1 cellular context compared by ENCODE assay signal in the genomic region with DNA sequence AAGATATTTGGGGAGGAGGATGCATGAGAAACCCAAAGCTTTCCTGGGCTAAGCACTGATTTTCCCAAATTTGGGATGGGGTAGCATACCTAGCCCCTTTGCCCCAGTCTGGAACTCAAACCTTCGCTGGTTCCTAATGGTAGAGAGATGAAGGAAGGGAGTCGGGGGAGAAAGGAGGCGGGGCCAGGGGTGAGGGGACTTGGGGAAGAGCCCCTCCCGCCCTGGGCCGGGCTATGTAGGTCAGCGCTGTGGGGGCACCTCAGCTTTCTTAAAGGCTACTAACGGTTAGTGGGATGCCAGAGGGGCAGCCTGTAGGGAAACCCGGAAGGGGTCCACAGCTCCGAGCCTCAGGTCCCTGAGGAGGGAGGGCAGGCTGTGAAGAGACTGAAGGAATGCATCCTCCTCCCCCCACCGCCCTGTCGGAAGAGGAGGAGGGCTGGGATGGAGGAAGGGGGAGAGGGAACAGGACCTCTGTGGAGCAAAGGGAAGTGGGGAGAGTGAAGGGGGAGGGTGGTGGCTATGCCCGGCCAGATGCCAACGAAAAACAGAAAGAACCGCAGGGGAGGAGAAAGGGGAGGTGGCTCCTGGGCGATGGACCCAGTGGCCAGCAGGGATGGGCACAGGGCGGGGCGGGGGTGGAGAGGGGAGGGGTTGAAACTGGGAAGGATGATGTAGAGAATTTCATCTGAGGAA.
TF ChIP-seq lines count a peak whose summit lies in the region.

No MANE protein-coding gene starts in this region.

TF ChIP-seq in H1, 55 proteins besides CTCF, POLR2A, EP300 and RAD21:
- TF ChIP-seq, protein P1, sequence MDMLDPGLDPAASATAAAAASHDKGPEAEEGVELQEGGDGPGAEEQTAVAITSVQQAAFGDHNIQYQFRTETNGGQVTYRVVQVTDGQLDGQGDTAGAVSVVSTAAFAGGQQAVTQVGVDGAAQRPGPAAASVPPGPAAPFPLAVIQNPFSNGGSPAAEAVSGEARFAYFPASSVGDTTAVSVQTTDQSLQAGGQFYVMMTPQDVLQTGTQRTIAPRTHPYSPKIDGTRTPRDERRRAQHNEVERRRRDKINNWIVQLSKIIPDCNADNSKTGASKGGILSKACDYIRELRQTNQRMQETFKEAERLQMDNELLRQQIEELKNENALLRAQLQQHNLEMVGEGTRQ (IDR thresholded peaks at IDR 0.05; ENCODE audit: low read length), result no peak
- TF ChIP-seq RFX5 (IDR thresholded peaks at IDR 0.05; ENCODE audit: borderline replicate concordance, low read depth, low read length) (0 out of 2 replicates have a peak, but pooled peaks have one; percentile 21), HDAC2 (IDR thresholded peaks at IDR 0.05; ENCODE audit: borderline replicate concordance in 1 of 2, low read depth in 2 of 2, low read length in 2 of 2) (0 out of 4 replicates have a peak, but pooled peaks of 1 of the 2 experiments have one; percentile 37), GABPA (IDR thresholded peaks at IDR 0.05; ENCODE audit: borderline replicate concordance, insufficient read depth, low read length) (no peak), CTBP2 (IDR thresholded peaks at IDR 0.05; ENCODE audit: borderline replicate concordance, insufficient read depth, insufficient read length, low read length) (peak; percentile 93), MAFK (IDR thresholded peaks at IDR 0.05; ENCODE audit: low read depth, low read length) (no peak), RBBP5 (IDR thresholded peaks at IDR 0.05; ENCODE audit: borderline replicate concordance, low read depth, low read length) (peak; percentile 55; the same call in 1 of the 2 replicates), SIN3A (conservative IDR thresholded peaks at IDR 0.05 in 1 of 2, IDR thresholded peaks at IDR 0.05 in 1 of 2; ENCODE audit: low read depth in 1 of 2, low read length in 2 of 2) (peak; percentile 53 to 70; a peak in 2 of 4 replicates), KDM4A (IDR thresholded peaks at IDR 0.05; ENCODE audit: low read depth, low read length, severe bottlenecking) (peak; percentile 49), PHF8 (conservative IDR thresholded peaks at IDR 0.05; ENCODE audit: low read depth, low read length) (no peak), EGR1 (IDR thresholded peaks at IDR 0.05; ENCODE audit: borderline replicate concordance, low read depth, low read length) (peak; percentile 70), TAF1 (IDR thresholded peaks at IDR 0.05; ENCODE audit: low read depth, low read length) (0 out of 2 replicates have a peak, but pooled peaks have one; percentile 19), TBP (IDR thresholded peaks at IDR 0.05; ENCODE audit: low read depth, low read length) (no peak), KDM1A (IDR thresholded peaks at IDR 0.05; ENCODE audit: borderline replicate concordance, low read length) (no peak), RNF2 (IDR thresholded peaks at IDR 0.05; ENCODE audit: borderline replicate concordance, low read depth, low read length, missing control alignments, poor library complexity, severe bottlenecking) (no peak), SP1 (IDR thresholded peaks at IDR 0.05; ENCODE audit: low read depth, low read length) (peak; percentile 71; the same call in 1 of the 2 replicates), TEAD4 (IDR thresholded peaks at IDR 0.05; ENCODE audit: low read depth, low read length) (peak; percentile 56; the same call in 1 of the 2 replicates), JUND (IDR thresholded peaks at IDR 0.05; ENCODE audit: low read length) (no peak), ASH2L (IDR thresholded peaks at IDR 0.05; ENCODE audit: low read length) (no peak), TCF12 (IDR thresholded peaks at IDR 0.05; ENCODE audit: low read depth, low read length) (no peak), YY1 (IDR thresholded peaks at IDR 0.05; ENCODE audit: low read depth, low read length) (peak; percentile 35; the same call in 1 of the 2 replicates)
- TF ChIP-seq, protein P2, sequence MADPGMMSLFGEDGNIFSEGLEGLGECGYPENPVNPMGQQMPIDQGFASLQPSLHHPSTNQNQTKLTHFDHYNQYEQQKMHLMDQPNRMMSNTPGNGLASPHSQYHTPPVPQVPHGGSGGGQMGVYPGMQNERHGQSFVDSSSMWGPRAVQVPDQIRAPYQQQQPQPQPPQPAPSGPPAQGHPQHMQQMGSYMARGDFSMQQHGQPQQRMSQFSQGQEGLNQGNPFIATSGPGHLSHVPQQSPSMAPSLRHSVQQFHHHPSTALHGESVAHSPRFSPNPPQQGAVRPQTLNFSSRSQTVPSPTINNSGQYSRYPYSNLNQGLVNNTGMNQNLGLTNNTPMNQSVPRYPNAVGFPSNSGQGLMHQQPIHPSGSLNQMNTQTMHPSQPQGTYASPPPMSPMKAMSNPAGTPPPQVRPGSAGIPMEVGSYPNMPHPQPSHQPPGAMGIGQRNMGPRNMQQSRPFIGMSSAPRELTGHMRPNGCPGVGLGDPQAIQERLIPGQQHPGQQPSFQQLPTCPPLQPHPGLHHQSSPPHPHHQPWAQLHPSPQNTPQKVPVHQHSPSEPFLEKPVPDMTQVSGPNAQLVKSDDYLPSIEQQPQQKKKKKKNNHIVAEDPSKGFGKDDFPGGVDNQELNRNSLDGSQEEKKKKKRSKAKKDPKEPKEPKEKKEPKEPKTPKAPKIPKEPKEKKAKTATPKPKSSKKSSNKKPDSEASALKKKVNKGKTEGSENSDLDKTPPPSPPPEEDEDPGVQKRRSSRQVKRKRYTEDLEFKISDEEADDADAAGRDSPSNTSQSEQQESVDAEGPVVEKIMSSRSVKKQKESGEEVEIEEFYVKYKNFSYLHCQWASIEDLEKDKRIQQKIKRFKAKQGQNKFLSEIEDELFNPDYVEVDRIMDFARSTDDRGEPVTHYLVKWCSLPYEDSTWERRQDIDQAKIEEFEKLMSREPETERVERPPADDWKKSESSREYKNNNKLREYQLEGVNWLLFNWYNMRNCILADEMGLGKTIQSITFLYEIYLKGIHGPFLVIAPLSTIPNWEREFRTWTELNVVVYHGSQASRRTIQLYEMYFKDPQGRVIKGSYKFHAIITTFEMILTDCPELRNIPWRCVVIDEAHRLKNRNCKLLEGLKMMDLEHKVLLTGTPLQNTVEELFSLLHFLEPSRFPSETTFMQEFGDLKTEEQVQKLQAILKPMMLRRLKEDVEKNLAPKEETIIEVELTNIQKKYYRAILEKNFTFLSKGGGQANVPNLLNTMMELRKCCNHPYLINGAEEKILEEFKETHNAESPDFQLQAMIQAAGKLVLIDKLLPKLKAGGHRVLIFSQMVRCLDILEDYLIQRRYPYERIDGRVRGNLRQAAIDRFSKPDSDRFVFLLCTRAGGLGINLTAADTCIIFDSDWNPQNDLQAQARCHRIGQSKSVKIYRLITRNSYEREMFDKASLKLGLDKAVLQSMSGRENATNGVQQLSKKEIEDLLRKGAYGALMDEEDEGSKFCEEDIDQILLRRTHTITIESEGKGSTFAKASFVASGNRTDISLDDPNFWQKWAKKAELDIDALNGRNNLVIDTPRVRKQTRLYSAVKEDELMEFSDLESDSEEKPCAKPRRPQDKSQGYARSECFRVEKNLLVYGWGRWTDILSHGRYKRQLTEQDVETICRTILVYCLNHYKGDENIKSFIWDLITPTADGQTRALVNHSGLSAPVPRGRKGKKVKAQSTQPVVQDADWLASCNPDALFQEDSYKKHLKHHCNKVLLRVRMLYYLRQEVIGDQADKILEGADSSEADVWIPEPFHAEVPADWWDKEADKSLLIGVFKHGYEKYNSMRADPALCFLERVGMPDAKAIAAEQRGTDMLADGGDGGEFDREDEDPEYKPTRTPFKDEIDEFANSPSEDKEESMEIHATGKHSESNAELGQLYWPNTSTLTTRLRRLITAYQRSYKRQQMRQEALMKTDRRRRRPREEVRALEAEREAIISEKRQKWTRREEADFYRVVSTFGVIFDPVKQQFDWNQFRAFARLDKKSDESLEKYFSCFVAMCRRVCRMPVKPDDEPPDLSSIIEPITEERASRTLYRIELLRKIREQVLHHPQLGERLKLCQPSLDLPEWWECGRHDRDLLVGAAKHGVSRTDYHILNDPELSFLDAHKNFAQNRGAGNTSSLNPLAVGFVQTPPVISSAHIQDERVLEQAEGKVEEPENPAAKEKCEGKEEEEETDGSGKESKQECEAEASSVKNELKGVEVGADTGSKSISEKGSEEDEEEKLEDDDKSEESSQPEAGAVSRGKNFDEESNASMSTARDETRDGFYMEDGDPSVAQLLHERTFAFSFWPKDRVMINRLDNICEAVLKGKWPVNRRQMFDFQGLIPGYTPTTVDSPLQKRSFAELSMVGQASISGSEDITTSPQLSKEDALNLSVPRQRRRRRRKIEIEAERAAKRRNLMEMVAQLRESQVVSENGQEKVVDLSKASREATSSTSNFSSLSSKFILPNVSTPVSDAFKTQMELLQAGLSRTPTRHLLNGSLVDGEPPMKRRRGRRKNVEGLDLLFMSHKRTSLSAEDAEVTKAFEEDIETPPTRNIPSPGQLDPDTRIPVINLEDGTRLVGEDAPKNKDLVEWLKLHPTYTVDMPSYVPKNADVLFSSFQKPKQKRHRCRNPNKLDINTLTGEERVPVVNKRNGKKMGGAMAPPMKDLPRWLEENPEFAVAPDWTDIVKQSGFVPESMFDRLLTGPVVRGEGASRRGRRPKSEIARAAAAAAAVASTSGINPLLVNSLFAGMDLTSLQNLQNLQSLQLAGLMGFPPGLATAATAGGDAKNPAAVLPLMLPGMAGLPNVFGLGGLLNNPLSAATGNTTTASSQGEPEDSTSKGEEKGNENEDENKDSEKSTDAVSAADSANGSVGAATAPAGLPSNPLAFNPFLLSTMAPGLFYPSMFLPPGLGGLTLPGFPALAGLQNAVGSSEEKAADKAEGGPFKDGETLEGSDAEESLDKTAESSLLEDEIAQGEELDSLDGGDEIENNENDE (IDR thresholded peaks at IDR 0.05; ENCODE audit: insufficient replicate concordance, low read length), result no peak
